In the genomic region with DNA sequence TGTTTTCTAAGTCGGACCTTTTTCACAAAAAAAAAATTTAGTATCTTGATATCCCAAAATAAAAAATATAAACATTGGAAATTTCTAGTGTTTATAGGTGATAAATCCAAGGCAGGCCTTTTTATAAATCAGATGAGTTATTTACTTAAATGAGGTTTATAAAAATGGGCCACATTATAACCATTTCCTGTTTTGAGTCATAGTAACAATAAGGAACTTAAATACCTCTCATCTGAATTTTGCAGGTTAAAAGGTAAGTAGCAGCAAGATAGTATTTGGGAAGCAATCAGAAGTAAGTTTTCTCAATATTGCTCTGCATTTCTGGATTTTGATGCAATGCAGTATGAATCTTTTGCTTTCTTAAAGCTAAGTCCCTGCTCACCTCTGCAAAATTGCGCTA, we compare ENCODE assay signal across 1 cellular context.
TF ChIP-seq lines count a peak whose summit lies in the region.

No MANE protein-coding gene starts in this region.

TF ChIP-seq in endothelial cell of umbilical vein, 7 proteins besides CTCF, POLR2A, EP300 and RAD21:
- TF ChIP-seq FOS (IDR thresholded peaks at IDR 0.05; ENCODE audit: borderline replicate concordance, insufficient read depth, low read length) (no peak), JUN (IDR thresholded peaks at IDR 0.05; ENCODE audit: borderline replicate concordance, insufficient read depth, insufficient read length, low read depth) (peak; percentile 9)
